Comparison of ENCODE assay signal across 8 cellular contexts in genomic region chr19:2051771-2052704, GRCh38. TPM values are rescaled to one million over a fixed set of nuclear protein-coding genes. Genes with fewer than 3 reads are reported as not detected.
DNase-seq lines count a peak whose midpoint lies in the region; ATAC-seq and TF ChIP-seq lines count a peak whose summit lies in the region.

No MANE protein-coding gene starts in this region.

- peak; percentile 59 for DNase-seq in DMS53 (lab: John Stamatoyannopoulos, UW)
- no peak for DNase-seq in DMS53 treated with DMSO at 0.1 percent for 48 hours (lab: John Stamatoyannopoulos, UW; ENCODE audit: unreplicated experiment)
- peak in 3 of 5 donors; percentile 45 to 56 (median 48) for DNase-seq in T-helper 1 cell
- DNase-seq in effector CD4-positive, alpha-beta T cell: peak; percentile 53
- DNase-seq in osteocyte (ENCODE audit: extremely low spot score, unreplicated experiment): no peak
- DNase-seq in NCI-H128 (lab: John Stamatoyannopoulos, UW; ENCODE audit: unreplicated experiment): no peak

- no peak for TF ChIP-seq CTCF in osteocyte (IDR thresholded peaks at IDR 0.05)

- H3K27me3 Mint-ChIP-seq in osteocyte (ENCODE audit: unreplicated experiment): no peaks in the 10 kb centered on the region

- ATAC-seq in HG03025 (IDR thresholded peaks at IDR 0.05; ENCODE audit: low FRiP score, unreplicated experiment): no peak
- no peak for ATAC-seq in GM18868 (IDR thresholded peaks at IDR 0.05; ENCODE audit: unreplicated experiment)

- H3K4me1 Mint-ChIP-seq in osteocyte (ENCODE audit: unreplicated experiment): peaks cover 45% of the 10 kb centered on the region

- H3K27ac Mint-ChIP-seq in osteocyte (ENCODE audit: unreplicated experiment): peak overlapping the region; percentile 50

- H3K36me3 Mint-ChIP-seq in osteocyte (ENCODE audit: unreplicated experiment): peaks cover 3% of the 10 kb centered on the region

- H3K9me3 Mint-ChIP-seq in osteocyte (ENCODE audit: unreplicated experiment): no peaks in the 10 kb centered on the region

- H3K4me3 Mint-ChIP-seq in osteocyte (ENCODE audit: unreplicated experiment): peak overlapping the region; percentile 62

RNA-seq across cellular contexts. Expression of gene MKNK2, which starts 1.0 kb away (rescaled TPM):
- total RNA-seq in osteocyte: 81.3 and 83.3 TPM in 2 replicates

RNA-seq across cellular contexts. Expression of gene BTBD2, which starts 36.5 kb away (rescaled TPM):
- total RNA-seq in osteocyte: 86.0 and 95.9 TPM in 2 replicates

RNA-seq across cellular contexts. Expression of gene MOB3A, which starts 44.1 kb away (rescaled TPM):
- total RNA-seq in osteocyte: 50.6 and 54.2 TPM in 2 replicates

RNA-seq across cellular contexts. Expression of gene IZUMO4, which starts 44.7 kb away (rescaled TPM):
- 3.8 and 4.8 TPM in 2 replicates for total RNA-seq in osteocyte

Comparison
In these comparisons a context has a peak if more than half of its experiments do, and no peak if none do; other contexts are left out.
1. DNase-seq: peak in DMS53 (single experiment), T-helper 1 cell (3 of 5) and effector CD4-positive, alpha-beta T cell (single experiment); none in DMS53 treated with DMSO at 0.1 percent for 48 hours (single experiment), osteocyte (single experiment) and NCI-H128 (single experiment).